ENCODE assay signal across 11 cellular contexts in the genomic region with DNA sequence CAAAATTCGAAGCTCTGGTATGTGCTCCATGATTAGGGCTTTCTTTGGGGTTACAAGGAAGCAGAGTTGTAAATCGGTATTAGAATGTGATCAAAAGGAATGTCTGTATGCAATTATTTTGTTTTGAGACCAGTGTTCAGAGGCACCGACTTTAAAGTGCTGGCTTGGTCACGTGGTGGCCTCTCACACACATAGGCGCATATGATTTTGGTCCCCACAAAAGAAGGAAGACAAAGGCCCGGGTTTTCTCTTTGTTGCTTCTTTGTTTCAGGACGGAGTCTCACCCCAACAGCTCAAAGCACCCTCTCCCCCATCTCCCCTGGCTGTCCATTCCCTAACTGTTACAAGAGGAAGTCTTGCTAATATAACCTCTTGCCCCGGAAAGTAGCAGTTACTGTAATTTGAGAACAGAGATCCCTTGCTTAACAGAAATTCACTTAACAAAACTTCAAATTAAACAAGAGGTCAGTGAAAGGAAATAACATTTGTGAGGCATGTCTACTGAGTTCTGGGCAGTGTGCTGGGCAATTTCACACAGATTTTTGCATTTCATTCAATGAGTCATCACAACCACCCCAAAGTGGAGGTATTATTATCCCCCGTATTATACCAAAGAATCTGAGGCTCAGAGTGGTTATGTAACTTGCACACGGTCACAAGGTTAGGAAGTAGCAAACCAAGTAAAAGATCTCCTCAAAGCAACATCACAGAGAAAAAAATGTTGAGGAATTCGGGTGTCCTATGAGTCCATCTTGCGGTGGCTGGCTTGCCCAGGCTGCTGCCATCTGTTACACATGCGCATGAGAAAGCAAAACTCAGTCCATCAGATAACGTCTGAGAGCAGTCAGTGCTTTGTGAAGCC.
DNase-seq lines count a peak whose midpoint lies in the region; ATAC-seq and TF ChIP-seq lines count a peak whose summit lies in the region.
"Had no signal": no experiment of that assay in that cellular context is flagged by ENCODE, and none has a peak within 500 bp of the region (broad histone marks: within the 10 kb centered on the region; RNA-seq: fewer than 3 reads in every experiment).

No MANE protein-coding gene starts in this region.

- CTCF ChIA-PET in CD8-positive, alpha-beta memory T cell (lab: Charles Lee), result no interaction called here
- CTCF ChIA-PET in activated naive CD4-positive, alpha-beta T cell treated with anti-CD3 and anti-CD28 coated beads for 36 hours (lab: Charles Lee), result no interaction called here

- no peaks in the 10 kb centered on the region for H3K4me1 ChIP-seq in CD8-positive, alpha-beta memory T cell (ENCODE audit: insufficient read depth, low read length)
- H3K4me1 ChIP-seq in neuron (ENCODE audit: insufficient read depth, low read length), result peaks cover 22% of the 10 kb centered on the region

- H3K36me3 Mint-ChIP-seq in CD8-positive, alpha-beta memory T cell, result no peaks in the 10 kb centered on the region
- H3K36me3 Mint-ChIP-seq in CD14-positive monocyte, result no peaks in the 10 kb centered on the region
- no peaks in the 10 kb centered on the region for H3K36me3 Mint-ChIP-seq in activated naive CD4-positive, alpha-beta T cell treated with anti-CD3 and anti-CD28 coated beads for 36 hours (ENCODE audit: low read depth)

- no peaks in the 10 kb centered on the region for H3K4me1 Mint-ChIP-seq in CD8-positive, alpha-beta memory T cell
- H3K4me1 Mint-ChIP-seq in CD14-positive monocyte, result no peaks in the 10 kb centered on the region
- H3K4me1 Mint-ChIP-seq in activated naive CD4-positive, alpha-beta T cell treated with anti-CD3 and anti-CD28 coated beads for 36 hours (ENCODE audit: low read depth), result no peaks in the 10 kb centered on the region

- H2AFZ ChIP-seq in neuron (ENCODE audit: low read depth, low read length), result peak overlapping the region; percentile 68

- no peak for DNase-seq in CD8-positive, alpha-beta memory T cell
- DNase-seq in NCI-H226 (peak; percentile 59), dermis blood vessel endothelial cell (peak; percentile 78), CD14-positive monocyte (ENCODE audit: low spot score) (no peak)
- no peak for DNase-seq in activated naive CD4-positive, alpha-beta T cell treated with anti-CD3 and anti-CD28 coated beads for 36 hours
- DNase-seq: activated T-cell treated with anti-CD3 and anti-CD28 coated beads, Interleukin-2, amount 50 U/mL, for 48 hours had no signal

- H3K27ac ChIP-seq in CD8-positive, alpha-beta memory T cell (ENCODE audit: low read depth, low read length), result peak overlapping the region; percentile 33
- H3K27ac ChIP-seq: HL-60, thoracic aorta had no signal

- no peaks in the 10 kb centered on the region for H3K9me3 Mint-ChIP-seq in CD8-positive, alpha-beta memory T cell
- no peaks in the 10 kb centered on the region for H3K9me3 Mint-ChIP-seq in CD14-positive monocyte
- no peaks in the 10 kb centered on the region for H3K9me3 Mint-ChIP-seq in activated naive CD4-positive, alpha-beta T cell treated with anti-CD3 and anti-CD28 coated beads for 36 hours

- no peaks in the 10 kb centered on the region for H3K27me3 ChIP-seq in CD8-positive, alpha-beta memory T cell (ENCODE audit: insufficient read depth, low read length, poor library complexity, severe bottlenecking)
- no peaks in the 10 kb centered on the region for H3K27me3 ChIP-seq in neuron (ENCODE audit: insufficient read depth, low read length)

- no peaks in the 10 kb centered on the region for H3K9me3 ChIP-seq in CD8-positive, alpha-beta memory T cell (ENCODE audit: low read length)
- no peaks in the 10 kb centered on the region for H3K9me3 ChIP-seq in neuron (ENCODE audit: low read length)
- H3K9me3 ChIP-seq: thoracic aorta had no signal

- intact Hi-C loops in CD14-positive monocyte (cut with micrococcal nuclease), result no loop called here
- intact Hi-C loops in activated naive CD4-positive, alpha-beta T cell treated with anti-CD3 and anti-CD28 coated beads for 36 hours (cut with micrococcal nuclease), result no loop called here

- TF ChIP-seq CTCF in CD14-positive monocyte (IDR thresholded peaks at IDR 0.05), result no peak

- H3K4me3 Mint-ChIP-seq in CD8-positive, alpha-beta memory T cell, result no peak overlapping the region
- H3K4me3 Mint-ChIP-seq in CD14-positive monocyte, result no peak overlapping the region
- H3K4me3 Mint-ChIP-seq in activated naive CD4-positive, alpha-beta T cell treated with anti-CD3 and anti-CD28 coated beads for 36 hours, result no peak overlapping the region

- POLR2A ChIA-PET in CD8-positive, alpha-beta memory T cell (lab: Charles Lee), result no interaction called here

- peaks cover 19 to 57% of the 10 kb centered on the region in 2 donors for H3K27me3 Mint-ChIP-seq in CD8-positive, alpha-beta memory T cell
- peaks cover 3 to 5% (median 4%) of the 10 kb centered on the region in 3 donors for H3K27me3 Mint-ChIP-seq in CD14-positive monocyte (ENCODE audit: low read depth in 3 of 3)
- H3K27me3 Mint-ChIP-seq in activated naive CD4-positive, alpha-beta T cell treated with anti-CD3 and anti-CD28 coated beads for 36 hours (ENCODE audit: low read depth), result peaks cover 9% of the 10 kb centered on the region

- no peaks in the 10 kb centered on the region for H3K36me3 ChIP-seq in CD8-positive, alpha-beta memory T cell (ENCODE audit: insufficient read depth, low read length)
- H3K36me3 ChIP-seq in neuron (ENCODE audit: insufficient read depth, low read length), result no peaks in the 10 kb centered on the region
- H3K36me3 ChIP-seq: thoracic aorta had no signal

- H3K27ac Mint-ChIP-seq in CD8-positive, alpha-beta memory T cell, result no peak overlapping the region
- no peak overlapping the region for H3K27ac Mint-ChIP-seq in CD14-positive monocyte
- H3K27ac Mint-ChIP-seq in activated naive CD4-positive, alpha-beta T cell treated with anti-CD3 and anti-CD28 coated beads for 36 hours, result no peak overlapping the region

- no peak overlapping the region for H3K4me3 ChIP-seq in CD8-positive, alpha-beta memory T cell (ENCODE audit: low read length)
- H3K4me3 ChIP-seq in neuron (ENCODE audit: low read length), result peak overlapping the region; percentile 36
- H3K4me3 ChIP-seq: thoracic aorta had no signal

- no peak for ATAC-seq in GM18520 (IDR thresholded peaks at IDR 0.05; ENCODE audit: unreplicated experiment)
- no peak for ATAC-seq in HG03025 (IDR thresholded peaks at IDR 0.05; ENCODE audit: low FRiP score, unreplicated experiment)

Comparison
In these comparisons a context has a peak if more than half of its experiments do, and no peak if none do; other contexts are left out.
1. DNase-seq: peak in NCI-H226 (single experiment) and dermis blood vessel endothelial cell (single experiment); none in CD8-positive, alpha-beta memory T cell (0 of 5), CD14-positive monocyte (single experiment) and activated naive CD4-positive, alpha-beta T cell treated with anti-CD3 and anti-CD28 coated beads for 36 hours (single experiment).